Comparison of ENCODE assay signal across 21 cellular contexts in genomic region chr2:68687018-68687417, GRCh38.
"Had no signal": no experiment of that assay in that cellular context is flagged by ENCODE, and none has a peak within 500 bp of the region (broad histone marks: within the 10 kb centered on the region; RNA-seq: fewer than 3 reads in every experiment).

No MANE protein-coding gene starts in this region.

- ATAC-seq: activated CD4-positive, alpha-beta T cell treated with anti-CD3 and anti-CD28 coated beads for 36 hours; activated CD8-positive, alpha-beta memory T cell treated with anti-CD3 and anti-CD28 coated beads, Interleukin-2, amount 10 ng/mL, durations not matched to agents 7 days and 5 days; activated CD8-positive, alpha-beta T cell treated with anti-CD3 and anti-CD28 coated beads, Interleukin-2, amount 10 ng/mL, durations not matched to agents 7 days and 5 days; activated naive CD8-positive, alpha-beta T cell treated with anti-CD3 and anti-CD28 coated beads, Interleukin-2, amount 50 U/mL, for 24 hours; esophagus mucosa; left colon; sciatic nerve; stimulated activated naive CD8-positive, alpha-beta T cell treated with anti-CD3 and anti-CD28 coated beads, Interleukin-15, Interleukin-2, amounts not matched to agents 100 U/mL and 50 U/mL, for 24 hours had no signal

- DNase-seq: activated B cell treated with CpG ODN at 0.5 μM for 24 hours; activated CD4-positive, alpha-beta T cell treated with anti-CD3 and anti-CD28 coated beads for 36 hours; activated CD8-positive, alpha-beta memory T cell treated with anti-CD3 and anti-CD28 coated beads, Interleukin-2, amount 10 ng/mL, durations not matched to agents 7 days and 5 days; activated CD8-positive, alpha-beta T cell treated with anti-CD3 and anti-CD28 coated beads, Interleukin-2, amount 10 ng/mL, durations not matched to agents 7 days and 5 days; activated naive CD8-positive, alpha-beta T cell treated with anti-CD3 and anti-CD28 coated beads, Interleukin-2, amount 50 U/mL, for 24 hours; activated T-cell treated with anti-CD3 and anti-CD28 coated beads, Interleukin-2, amount 50 U/mL, for 48 hours; amygdala; central memory CD4-positive, alpha-beta T cell; foreskin fibroblast; islet precursor cell; left colon; mammary epithelial cell; ovary; retina; stimulated activated CD4-positive, alpha-beta T cell treated with anti-CD3 and anti-CD28 coated beads, Interleukin-12 subunit alpha, Interleukin-12 subunit beta, amount 100 ng/mL, for 4 hours; stimulated activated CD4-positive, alpha-beta T cell treated with anti-CD3 and anti-CD28 coated beads, Interleukin-4, amount 100 ng/mL, for 1 hour; stimulated activated naive CD8-positive, alpha-beta T cell treated with anti-CD3 and anti-CD28 coated beads, Interleukin-15, Interleukin-2, amounts not matched to agents 100 U/mL and 50 U/mL, for 24 hours; testis; transverse colon had no signal
